ENCODE assay signal across 1 cellular context in the genomic region with DNA sequence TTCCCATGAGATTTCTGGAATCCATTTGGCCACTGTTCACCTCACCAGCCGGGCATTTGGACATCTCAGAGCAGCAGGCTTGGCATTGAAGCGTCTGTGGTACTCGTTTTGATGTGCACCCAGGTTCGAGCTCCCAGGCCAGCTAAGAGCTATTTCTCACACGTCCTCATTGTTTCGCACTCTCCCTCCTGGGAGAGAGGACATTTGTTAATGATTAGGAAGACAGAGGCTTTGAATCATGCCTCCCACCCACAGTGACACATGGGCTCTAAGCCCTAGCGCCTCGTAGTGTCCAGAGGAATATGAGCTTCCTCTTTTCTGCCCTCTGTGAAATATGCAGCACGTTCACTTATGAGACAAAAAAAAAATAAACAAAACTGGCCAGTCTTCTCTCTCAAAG.
TF ChIP-seq lines count a peak whose summit lies in the region.

No MANE protein-coding gene starts in this region.

TF ChIP-seq in GM23338, 12 proteins besides CTCF, POLR2A, EP300 and RAD21 (continued from another document):
- TF ChIP-seq CREB1 (CRISPR knock-in tag; IDR thresholded peaks at IDR 0.05; ENCODE audit: low read depth) (no peak), ZNF462 (CRISPR knock-in tag; IDR thresholded peaks at IDR 0.05) (no peak), STAT1 (IDR thresholded peaks at IDR 0.05; ENCODE audit: unreplicated experiment) (no peak), EZH2 (IDR thresholded peaks at IDR 0.05; ENCODE audit: low read depth, unreplicated experiment) (no peak), JUNB (IDR thresholded peaks at IDR 0.05; ENCODE audit: unreplicated experiment) (no peak), NANOG (IDR thresholded peaks at IDR 0.05; ENCODE audit: borderline replicate concordance) (no peak), EZH2phosphoT487 (IDR thresholded peaks at IDR 0.05; ENCODE audit: unreplicated experiment) (no peak), REST (IDR thresholded peaks at IDR 0.05; ENCODE audit: unreplicated experiment) (no peak)
